8 cellular contexts compared by ENCODE assay signal in genomic region chr10:17140386-17140761, GRCh38. TPM values are rescaled to one million over a fixed set of nuclear protein-coding genes. Genes with fewer than 3 reads are reported as not detected.
"Had no signal": no experiment of that assay in that cellular context is flagged by ENCODE, and none has a peak within 500 bp of the region (broad histone marks: within the 10 kb centered on the region; RNA-seq: fewer than 3 reads in every experiment).

No MANE protein-coding gene starts in this region.

- ATAC-seq: GM23338, K562 had no signal

- DNase-seq: H9, HCEC 1CT, HFFc6, IMR-90, KG1 had no signal

- H3K4me3 ChIP-seq: GM23338, K562 had no signal

RNA-seq across cellular contexts. Expression of gene CUBN, which starts 10.8 kb away (rescaled TPM):
- total RNA-seq: HT-29 had no signal
